In genomic region chr17:14381606-14382005, GRCh38 we compare ENCODE assay signal across 19 cellular contexts.
"Had no signal": no experiment of that assay in that cellular context is flagged by ENCODE, and none has a peak within 500 bp of the region (broad histone marks: within the 10 kb centered on the region; RNA-seq: fewer than 3 reads in every experiment).

No MANE protein-coding gene starts in this region.

- H3K27me3 ChIP-seq: MG63 had no signal

- H3K4me3 ChIP-seq: MG63 had no signal

- DNase-seq: IMR-90, Karpas-422, KG1, MG63, NCI-H1092, NCI-H1105 treated with DMSO at 0.1 percent for 48 hours, NCI-H1417 treated with DMSO at 0.1 percent for 48 hours, NCI-H146, NCI-H1694 treated with DMSO at 0.1 percent for 48 hours, NCI-H1930, NCI-H2081, NCI-H2107, NCI-H2227 treated with DMSO at 0.1 percent for 48 hours, NCI-H526, RPMI8226, SHP77 had no signal

- H3K9me3 ChIP-seq: MG63 had no signal

- H3K36me3 ChIP-seq: MG63 had no signal

- ATAC-seq: HepG2, SK-N-SH treated with all-trans-retinoic acid at 6 μM for 48 hours had no signal

- FAIRE-seq: HepG2, RCC 7860 had no signal
